Comparison of ENCODE assay signal across 1 cellular context in genomic region chr13:49549289-49549688, GRCh38.
TF ChIP-seq lines count a peak whose summit lies in the region.

No MANE protein-coding gene starts in this region.

TF ChIP-seq in H1, 55 proteins besides CTCF, POLR2A, EP300 and RAD21:
- TF ChIP-seq GTF2F1 (IDR thresholded peaks at IDR 0.05; ENCODE audit: borderline replicate concordance, low read depth, low read length) (no peak), MAFK (IDR thresholded peaks at IDR 0.05; ENCODE audit: low read depth, low read length) (no peak), BACH1 (IDR thresholded peaks at IDR 0.05; ENCODE audit: low read length) (no peak), E2F6 (IDR thresholded peaks at IDR 0.05) (no peak), GABPA (IDR thresholded peaks at IDR 0.05; ENCODE audit: borderline replicate concordance, insufficient read depth, low read length) (no peak)
- TF ChIP-seq, protein P1, sequence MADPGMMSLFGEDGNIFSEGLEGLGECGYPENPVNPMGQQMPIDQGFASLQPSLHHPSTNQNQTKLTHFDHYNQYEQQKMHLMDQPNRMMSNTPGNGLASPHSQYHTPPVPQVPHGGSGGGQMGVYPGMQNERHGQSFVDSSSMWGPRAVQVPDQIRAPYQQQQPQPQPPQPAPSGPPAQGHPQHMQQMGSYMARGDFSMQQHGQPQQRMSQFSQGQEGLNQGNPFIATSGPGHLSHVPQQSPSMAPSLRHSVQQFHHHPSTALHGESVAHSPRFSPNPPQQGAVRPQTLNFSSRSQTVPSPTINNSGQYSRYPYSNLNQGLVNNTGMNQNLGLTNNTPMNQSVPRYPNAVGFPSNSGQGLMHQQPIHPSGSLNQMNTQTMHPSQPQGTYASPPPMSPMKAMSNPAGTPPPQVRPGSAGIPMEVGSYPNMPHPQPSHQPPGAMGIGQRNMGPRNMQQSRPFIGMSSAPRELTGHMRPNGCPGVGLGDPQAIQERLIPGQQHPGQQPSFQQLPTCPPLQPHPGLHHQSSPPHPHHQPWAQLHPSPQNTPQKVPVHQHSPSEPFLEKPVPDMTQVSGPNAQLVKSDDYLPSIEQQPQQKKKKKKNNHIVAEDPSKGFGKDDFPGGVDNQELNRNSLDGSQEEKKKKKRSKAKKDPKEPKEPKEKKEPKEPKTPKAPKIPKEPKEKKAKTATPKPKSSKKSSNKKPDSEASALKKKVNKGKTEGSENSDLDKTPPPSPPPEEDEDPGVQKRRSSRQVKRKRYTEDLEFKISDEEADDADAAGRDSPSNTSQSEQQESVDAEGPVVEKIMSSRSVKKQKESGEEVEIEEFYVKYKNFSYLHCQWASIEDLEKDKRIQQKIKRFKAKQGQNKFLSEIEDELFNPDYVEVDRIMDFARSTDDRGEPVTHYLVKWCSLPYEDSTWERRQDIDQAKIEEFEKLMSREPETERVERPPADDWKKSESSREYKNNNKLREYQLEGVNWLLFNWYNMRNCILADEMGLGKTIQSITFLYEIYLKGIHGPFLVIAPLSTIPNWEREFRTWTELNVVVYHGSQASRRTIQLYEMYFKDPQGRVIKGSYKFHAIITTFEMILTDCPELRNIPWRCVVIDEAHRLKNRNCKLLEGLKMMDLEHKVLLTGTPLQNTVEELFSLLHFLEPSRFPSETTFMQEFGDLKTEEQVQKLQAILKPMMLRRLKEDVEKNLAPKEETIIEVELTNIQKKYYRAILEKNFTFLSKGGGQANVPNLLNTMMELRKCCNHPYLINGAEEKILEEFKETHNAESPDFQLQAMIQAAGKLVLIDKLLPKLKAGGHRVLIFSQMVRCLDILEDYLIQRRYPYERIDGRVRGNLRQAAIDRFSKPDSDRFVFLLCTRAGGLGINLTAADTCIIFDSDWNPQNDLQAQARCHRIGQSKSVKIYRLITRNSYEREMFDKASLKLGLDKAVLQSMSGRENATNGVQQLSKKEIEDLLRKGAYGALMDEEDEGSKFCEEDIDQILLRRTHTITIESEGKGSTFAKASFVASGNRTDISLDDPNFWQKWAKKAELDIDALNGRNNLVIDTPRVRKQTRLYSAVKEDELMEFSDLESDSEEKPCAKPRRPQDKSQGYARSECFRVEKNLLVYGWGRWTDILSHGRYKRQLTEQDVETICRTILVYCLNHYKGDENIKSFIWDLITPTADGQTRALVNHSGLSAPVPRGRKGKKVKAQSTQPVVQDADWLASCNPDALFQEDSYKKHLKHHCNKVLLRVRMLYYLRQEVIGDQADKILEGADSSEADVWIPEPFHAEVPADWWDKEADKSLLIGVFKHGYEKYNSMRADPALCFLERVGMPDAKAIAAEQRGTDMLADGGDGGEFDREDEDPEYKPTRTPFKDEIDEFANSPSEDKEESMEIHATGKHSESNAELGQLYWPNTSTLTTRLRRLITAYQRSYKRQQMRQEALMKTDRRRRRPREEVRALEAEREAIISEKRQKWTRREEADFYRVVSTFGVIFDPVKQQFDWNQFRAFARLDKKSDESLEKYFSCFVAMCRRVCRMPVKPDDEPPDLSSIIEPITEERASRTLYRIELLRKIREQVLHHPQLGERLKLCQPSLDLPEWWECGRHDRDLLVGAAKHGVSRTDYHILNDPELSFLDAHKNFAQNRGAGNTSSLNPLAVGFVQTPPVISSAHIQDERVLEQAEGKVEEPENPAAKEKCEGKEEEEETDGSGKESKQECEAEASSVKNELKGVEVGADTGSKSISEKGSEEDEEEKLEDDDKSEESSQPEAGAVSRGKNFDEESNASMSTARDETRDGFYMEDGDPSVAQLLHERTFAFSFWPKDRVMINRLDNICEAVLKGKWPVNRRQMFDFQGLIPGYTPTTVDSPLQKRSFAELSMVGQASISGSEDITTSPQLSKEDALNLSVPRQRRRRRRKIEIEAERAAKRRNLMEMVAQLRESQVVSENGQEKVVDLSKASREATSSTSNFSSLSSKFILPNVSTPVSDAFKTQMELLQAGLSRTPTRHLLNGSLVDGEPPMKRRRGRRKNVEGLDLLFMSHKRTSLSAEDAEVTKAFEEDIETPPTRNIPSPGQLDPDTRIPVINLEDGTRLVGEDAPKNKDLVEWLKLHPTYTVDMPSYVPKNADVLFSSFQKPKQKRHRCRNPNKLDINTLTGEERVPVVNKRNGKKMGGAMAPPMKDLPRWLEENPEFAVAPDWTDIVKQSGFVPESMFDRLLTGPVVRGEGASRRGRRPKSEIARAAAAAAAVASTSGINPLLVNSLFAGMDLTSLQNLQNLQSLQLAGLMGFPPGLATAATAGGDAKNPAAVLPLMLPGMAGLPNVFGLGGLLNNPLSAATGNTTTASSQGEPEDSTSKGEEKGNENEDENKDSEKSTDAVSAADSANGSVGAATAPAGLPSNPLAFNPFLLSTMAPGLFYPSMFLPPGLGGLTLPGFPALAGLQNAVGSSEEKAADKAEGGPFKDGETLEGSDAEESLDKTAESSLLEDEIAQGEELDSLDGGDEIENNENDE (IDR thresholded peaks at IDR 0.05; ENCODE audit: insufficient replicate concordance, low read length) = no peak
